Comparison of ENCODE assay signal across 3 cellular contexts in the genomic region with DNA sequence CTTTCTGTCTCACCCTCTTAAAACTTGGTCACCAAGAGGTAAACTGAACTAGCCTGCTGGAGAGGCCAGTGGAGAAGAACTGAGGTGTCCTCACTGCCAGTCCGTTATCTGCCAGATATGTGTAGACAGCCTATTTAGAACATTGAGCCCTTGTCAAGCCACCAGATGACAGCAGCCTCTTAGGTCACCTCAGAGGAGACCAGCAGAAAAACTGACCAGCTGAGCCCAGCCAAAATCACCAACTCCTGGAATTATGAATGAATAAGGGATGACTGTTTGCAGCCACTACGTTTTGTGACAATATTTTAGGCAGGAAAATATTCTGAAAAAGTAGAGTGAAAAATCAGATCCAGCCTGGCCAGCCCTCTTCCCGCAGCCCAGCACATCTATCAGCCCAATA.
TF ChIP-seq lines count a peak whose summit lies in the region.

No MANE protein-coding gene starts in this region.

TF ChIP-seq in GM23338, 12 proteins besides CTCF, POLR2A, EP300 and RAD21 (continued from another document):
- no peak for TF ChIP-seq CREB1 (CRISPR knock-in tag; IDR thresholded peaks at IDR 0.05; ENCODE audit: low read depth)
- TF ChIP-seq, protein P1, sequence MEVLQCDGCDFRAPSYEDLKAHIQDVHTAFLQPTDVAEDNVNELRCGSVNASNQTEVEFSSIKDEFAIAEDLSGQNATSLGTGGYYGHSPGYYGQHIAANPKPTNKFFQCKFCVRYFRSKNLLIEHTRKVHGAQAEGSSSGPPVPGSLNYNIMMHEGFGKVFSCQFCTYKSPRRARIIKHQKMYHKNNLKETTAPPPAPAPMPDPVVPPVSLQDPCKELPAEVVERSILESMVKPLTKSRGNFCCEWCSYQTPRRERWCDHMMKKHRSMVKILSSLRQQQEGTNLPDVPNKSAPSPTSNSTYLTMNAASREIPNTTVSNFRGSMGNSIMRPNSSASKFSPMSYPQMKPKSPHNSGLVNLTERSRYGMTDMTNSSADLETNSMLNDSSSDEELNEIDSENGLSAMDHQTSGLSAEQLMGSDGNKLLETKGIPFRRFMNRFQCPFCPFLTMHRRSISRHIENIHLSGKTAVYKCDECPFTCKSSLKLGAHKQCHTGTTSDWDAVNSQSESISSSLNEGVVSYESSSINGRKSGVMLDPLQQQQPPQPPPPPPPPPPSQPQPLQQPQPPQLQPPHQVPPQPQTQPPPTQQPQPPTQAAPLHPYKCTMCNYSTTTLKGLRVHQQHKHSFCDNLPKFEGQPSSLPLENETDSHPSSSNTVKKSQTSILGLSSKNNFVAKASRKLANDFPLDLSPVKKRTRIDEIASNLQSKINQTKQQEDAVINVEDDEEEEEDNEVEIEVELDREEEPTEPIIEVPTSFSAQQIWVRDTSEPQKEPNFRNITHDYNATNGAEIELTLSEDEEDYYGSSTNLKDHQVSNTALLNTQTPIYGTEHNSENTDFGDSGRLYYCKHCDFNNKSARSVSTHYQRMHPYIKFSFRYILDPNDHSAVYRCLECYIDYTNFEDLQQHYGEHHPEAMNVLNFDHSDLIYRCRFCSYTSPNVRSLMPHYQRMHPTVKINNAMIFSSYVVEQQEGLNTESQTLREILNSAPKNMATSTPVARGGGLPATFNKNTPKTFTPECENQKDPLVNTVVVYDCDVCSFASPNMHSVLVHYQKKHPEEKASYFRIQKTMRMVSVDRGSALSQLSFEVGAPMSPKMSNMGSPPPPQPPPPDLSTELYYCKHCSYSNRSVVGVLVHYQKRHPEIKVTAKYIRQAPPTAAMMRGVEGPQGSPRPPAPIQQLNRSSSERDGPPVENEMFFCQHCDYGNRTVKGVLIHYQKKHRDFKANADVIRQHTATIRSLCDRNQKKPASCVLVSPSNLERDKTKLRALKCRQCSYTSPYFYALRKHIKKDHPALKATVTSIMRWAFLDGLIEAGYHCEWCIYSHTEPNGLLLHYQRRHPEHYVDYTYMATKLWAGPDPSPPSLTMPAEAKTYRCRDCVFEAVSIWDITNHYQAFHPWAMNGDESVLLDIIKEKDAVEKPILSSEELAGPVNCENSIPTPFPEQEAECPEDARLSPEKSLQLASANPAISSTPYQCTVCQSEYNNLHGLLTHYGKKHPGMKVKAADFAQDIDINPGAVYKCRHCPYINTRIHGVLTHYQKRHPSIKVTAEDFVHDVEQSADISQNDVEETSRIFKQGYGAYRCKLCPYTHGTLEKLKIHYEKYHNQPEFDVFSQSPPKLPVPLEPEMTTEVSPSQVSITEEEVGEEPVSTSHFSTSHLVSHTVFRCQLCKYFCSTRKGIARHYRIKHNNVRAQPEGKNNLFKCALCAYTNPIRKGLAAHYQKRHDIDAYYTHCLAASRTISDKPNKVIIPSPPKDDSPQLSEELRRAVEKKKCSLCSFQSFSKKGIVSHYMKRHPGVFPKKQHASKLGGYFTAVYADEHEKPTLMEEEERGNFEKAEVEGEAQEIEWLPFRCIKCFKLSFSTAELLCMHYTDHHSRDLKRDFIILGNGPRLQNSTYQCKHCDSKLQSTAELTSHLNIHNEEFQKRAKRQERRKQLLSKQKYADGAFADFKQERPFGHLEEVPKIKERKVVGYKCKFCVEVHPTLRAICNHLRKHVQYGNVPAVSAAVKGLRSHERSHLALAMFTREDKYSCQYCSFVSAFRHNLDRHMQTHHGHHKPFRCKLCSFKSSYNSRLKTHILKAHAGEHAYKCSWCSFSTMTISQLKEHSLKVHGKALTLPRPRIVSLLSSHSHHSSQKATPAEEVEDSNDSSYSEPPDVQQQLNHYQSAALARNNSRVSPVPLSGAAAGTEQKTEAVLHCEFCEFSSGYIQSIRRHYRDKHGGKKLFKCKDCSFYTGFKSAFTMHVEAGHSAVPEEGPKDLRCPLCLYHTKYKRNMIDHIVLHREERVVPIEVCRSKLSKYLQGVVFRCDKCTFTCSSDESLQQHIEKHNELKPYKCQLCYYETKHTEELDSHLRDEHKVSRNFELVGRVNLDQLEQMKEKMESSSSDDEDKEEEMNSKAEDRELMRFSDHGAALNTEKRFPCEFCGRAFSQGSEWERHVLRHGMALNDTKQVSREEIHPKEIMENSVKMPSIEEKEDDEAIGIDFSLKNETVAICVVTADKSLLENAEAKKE (CRISPR knock-in tag; IDR thresholded peaks at IDR 0.05), result no peak

TF ChIP-seq in IMR-90, 13 proteins besides CTCF, POLR2A, EP300 and RAD21:
- TF ChIP-seq, protein P2, sequence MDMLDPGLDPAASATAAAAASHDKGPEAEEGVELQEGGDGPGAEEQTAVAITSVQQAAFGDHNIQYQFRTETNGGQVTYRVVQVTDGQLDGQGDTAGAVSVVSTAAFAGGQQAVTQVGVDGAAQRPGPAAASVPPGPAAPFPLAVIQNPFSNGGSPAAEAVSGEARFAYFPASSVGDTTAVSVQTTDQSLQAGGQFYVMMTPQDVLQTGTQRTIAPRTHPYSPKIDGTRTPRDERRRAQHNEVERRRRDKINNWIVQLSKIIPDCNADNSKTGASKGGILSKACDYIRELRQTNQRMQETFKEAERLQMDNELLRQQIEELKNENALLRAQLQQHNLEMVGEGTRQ (IDR thresholded peaks at IDR 0.05; ENCODE audit: low read depth, low read length), result no peak
- TF ChIP-seq CHD1 (IDR thresholded peaks at IDR 0.05; ENCODE audit: low read depth, low read length), result no peak

TF ChIP-seq in HEK293T, 16 proteins besides CTCF, POLR2A, EP300 and RAD21 (continued from another document):
- TF ChIP-seq FOXK2 (IDR thresholded peaks at IDR 0.05), result no peak
- no peak for TF ChIP-seq SUZ12 (IDR thresholded peaks at IDR 0.05)
- TF ChIP-seq SP1 (IDR thresholded peaks at IDR 0.05), result no peak
- TF ChIP-seq CTBP1 (IDR thresholded peaks at IDR 0.05; ENCODE audit: borderline replicate concordance), result no peak
- TF ChIP-seq, protein P3, sequence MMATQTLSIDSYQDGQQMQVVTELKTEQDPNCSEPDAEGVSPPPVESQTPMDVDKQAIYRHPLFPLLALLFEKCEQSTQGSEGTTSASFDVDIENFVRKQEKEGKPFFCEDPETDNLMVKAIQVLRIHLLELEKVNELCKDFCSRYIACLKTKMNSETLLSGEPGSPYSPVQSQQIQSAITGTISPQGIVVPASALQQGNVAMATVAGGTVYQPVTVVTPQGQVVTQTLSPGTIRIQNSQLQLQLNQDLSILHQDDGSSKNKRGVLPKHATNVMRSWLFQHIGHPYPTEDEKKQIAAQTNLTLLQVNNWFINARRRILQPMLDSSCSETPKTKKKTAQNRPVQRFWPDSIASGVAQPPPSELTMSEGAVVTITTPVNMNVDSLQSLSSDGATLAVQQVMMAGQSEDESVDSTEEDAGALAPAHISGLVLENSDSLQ (IDR thresholded peaks at IDR 0.05), result no peak
- no peak for TF ChIP-seq ZNF384 (IDR thresholded peaks at IDR 0.05)
- TF ChIP-seq HDGF (IDR thresholded peaks at IDR 0.05; ENCODE audit: borderline replicate concordance), result no peak
- TF ChIP-seq LEF1 (IDR thresholded peaks at IDR 0.05; ENCODE audit: borderline replicate concordance), result no peak
- no peak for TF ChIP-seq NFRKB (IDR thresholded peaks at IDR 0.05)
TF ChIP-seq in HEK293T: peak in this region for 0.
